ENCODE assay signal across 23 cellular contexts in the genomic region with DNA sequence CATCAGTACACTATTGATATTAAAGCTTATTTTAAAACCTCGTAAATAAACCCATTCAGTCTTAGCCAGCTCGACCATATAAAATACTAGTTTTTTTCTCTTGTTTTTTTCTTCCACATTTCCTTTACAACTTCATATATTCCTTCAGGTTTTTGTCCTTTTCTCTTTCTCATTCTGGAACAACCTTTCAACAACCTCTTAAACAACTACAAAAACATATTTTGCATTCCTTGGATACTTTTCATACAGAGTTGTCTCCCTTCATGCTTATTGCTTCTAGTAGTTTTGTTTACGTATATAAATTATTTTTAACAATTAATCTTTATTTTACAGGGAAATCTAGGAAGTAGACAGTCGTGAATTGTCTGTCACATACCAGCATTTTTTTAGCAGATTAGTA. TPM values are rescaled to one million over a fixed set of nuclear protein-coding genes. Genes with fewer than 3 reads are reported as not detected.
A peak's percentile ranks its signal among the peaks of the same experiment; 100 is the strongest.
DNase-seq lines count a peak whose midpoint lies in the region; ATAC-seq, FAIRE-seq and TF ChIP-seq lines count a peak whose summit lies in the region.
"Had no signal": no experiment of that assay in that cellular context is flagged by ENCODE, and none has a peak within 500 bp of the region (broad histone marks: within the 10 kb centered on the region; RNA-seq: fewer than 3 reads in every experiment).

No MANE protein-coding gene starts in this region.

- H3K9me1 ChIP-seq in IMR-90 (ENCODE audit: insufficient read depth, low read length), result no peaks in the 10 kb centered on the region; the same call in 1 of the 2 replicates

- intact Hi-C loops in IMR-90 (cut with micrococcal nuclease), result no loop called here
- intact Hi-C loops in activated CD4-positive, alpha-beta T cell treated with anti-CD3 and anti-CD28 coated beads, Interleukin-2, amount 10 ng/mL, durations not matched to agents 24 days and 14 days (cut with micrococcal nuclease), result no loop called here

- H3K27me3 Mint-ChIP-seq in nephron progenitor cell (ENCODE audit: low read depth, poor library complexity), result no peaks in the 10 kb centered on the region
- no peaks in the 10 kb centered on the region for H3K27me3 Mint-ChIP-seq in activated CD4-positive, alpha-beta T cell treated with anti-CD3 and anti-CD28 coated beads, Interleukin-2, amount 10 ng/mL, durations not matched to agents 24 days and 14 days
- H3K27me3 Mint-ChIP-seq: brain; stimulated activated naive CD8-positive, alpha-beta T cell treated with anti-CD3 and anti-CD28 coated beads, Interleukin-15, Interleukin-2, amounts not matched to agents 100 ng/mL and 50 ng/mL, for 24 hours had no signal

- H3K14ac ChIP-seq in IMR-90 (replicated peaks; ENCODE audit: low read depth, low read length), result no peak overlapping the region

- no peak overlapping the region for H3K56ac ChIP-seq in IMR-90 (ENCODE audit: extremely low read depth, insufficient read depth, low read length)

- no peak overlapping the region for H3K9ac ChIP-seq in IMR-90 (ENCODE audit: low read depth, low read length)
- H3K9ac ChIP-seq: parathyroid adenoma had no signal

- POLR2A ChIA-PET in IMR-90 (lab: Charles Lee; ENCODE audit: unreplicated experiment), result no interaction called here

- peak overlapping the region; percentile 47 for H2BK5ac ChIP-seq in IMR-90 (ENCODE audit: low read depth, low read length, poor library complexity, severe bottlenecking)

- no peak overlapping the region for H2BK20ac ChIP-seq in IMR-90 (ENCODE audit: low read depth, low read length)

- H3K4ac ChIP-seq in IMR-90 (ENCODE audit: low read depth, low read length), result no peak overlapping the region

- H3K36me3 ChIP-seq in IMR-90 (ENCODE audit: control insufficient read depth, insufficient read depth, low read length), result no peaks in the 10 kb centered on the region
- H3K36me3 ChIP-seq: adrenal gland, gastroesophageal sphincter had no signal

- no peaks in the 10 kb centered on the region for H3K9me3 ChIP-seq in IMR-90 (ENCODE audit: control insufficient read depth, insufficient read depth, low read length)
- H3K9me3 ChIP-seq: adrenal gland, gastroesophageal sphincter, testis had no signal

- H3K4me3 Mint-ChIP-seq in nephron progenitor cell, result no peak overlapping the region
- H3K4me3 Mint-ChIP-seq in activated CD4-positive, alpha-beta T cell treated with anti-CD3 and anti-CD28 coated beads, Interleukin-2, amount 10 ng/mL, durations not matched to agents 24 days and 14 days, result no peak overlapping the region
- H3K4me3 Mint-ChIP-seq: brain; CD14-positive monocyte; neural crest cell; stimulated activated naive CD8-positive, alpha-beta T cell treated with anti-CD3 and anti-CD28 coated beads, Interleukin-15, Interleukin-2, amounts not matched to agents 100 ng/mL and 50 ng/mL, for 24 hours had no signal

- no TSS peak for BruUV-seq in IMR-90 (replicated peaks; lab: Mats Ljungman, UMichigan)

- dilution Hi-C loops in IMR-90 (cut with HindIII; ENCODE audit: low sequenced_read_pairs, unreplicated experiment), result no loop called here

- peak overlapping the region; percentile 44 for H3K27ac Mint-ChIP-seq in nephron progenitor cell
- H3K27ac Mint-ChIP-seq in activated CD4-positive, alpha-beta T cell treated with anti-CD3 and anti-CD28 coated beads, Interleukin-2, amount 10 ng/mL, durations not matched to agents 24 days and 14 days, result no peak overlapping the region
- H3K27ac Mint-ChIP-seq: stimulated activated naive CD8-positive, alpha-beta T cell treated with anti-CD3 and anti-CD28 coated beads, Interleukin-15, Interleukin-2, amounts not matched to agents 100 ng/mL and 50 ng/mL, for 24 hours had no signal

- H3K36me3 Mint-ChIP-seq in nephron progenitor cell (ENCODE audit: low read depth), result peaks cover 24% of the 10 kb centered on the region
- no peaks in the 10 kb centered on the region for H3K36me3 Mint-ChIP-seq in activated CD4-positive, alpha-beta T cell treated with anti-CD3 and anti-CD28 coated beads, Interleukin-2, amount 10 ng/mL, durations not matched to agents 24 days and 14 days (ENCODE audit: low read depth)

- H3K4me1 Mint-ChIP-seq in nephron progenitor cell, result peaks cover 44% of the 10 kb centered on the region
- H3K4me1 Mint-ChIP-seq in activated CD4-positive, alpha-beta T cell treated with anti-CD3 and anti-CD28 coated beads, Interleukin-2, amount 10 ng/mL, durations not matched to agents 24 days and 14 days, result peaks cover 6% of the 10 kb centered on the region

- peaks cover 11% of the 10 kb centered on the region for H3K9me3 Mint-ChIP-seq in nephron progenitor cell
- H3K9me3 Mint-ChIP-seq in activated CD4-positive, alpha-beta T cell treated with anti-CD3 and anti-CD28 coated beads, Interleukin-2, amount 10 ng/mL, durations not matched to agents 24 days and 14 days, result no peaks in the 10 kb centered on the region

- CTCF ChIA-PET in IMR-90 (lab: Yijun Ruan, JAX), result no interaction called here

- H4K20me1 ChIP-seq in IMR-90 (ENCODE audit: insufficient read depth, low read length), result no peaks in the 10 kb centered on the region

- H2BK120ac ChIP-seq in IMR-90 (ENCODE audit: low read depth, low read length), result no peak overlapping the region

- no peak for TF ChIP-seq CTCF in IMR-90 (conservative IDR thresholded peaks at IDR 0.05; ENCODE audit: low read depth, low read length)
- no peak for TF ChIP-seq CTCF in cardiac fibroblast (IDR thresholded peaks at IDR 0.05; ENCODE audit: low read depth, low read length)
- no peak for TF ChIP-seq CTCF in nephron progenitor cell (IDR thresholded peaks at IDR 0.05)

- FAIRE-seq in G401.6 (lab: Jason Lieb, UNC), result peak; percentile 89

- H4K91ac ChIP-seq in IMR-90 (ENCODE audit: insufficient read depth, low read depth, low read length), result no peak overlapping the region

- no peak overlapping the region for H3K18ac ChIP-seq in IMR-90 (ENCODE audit: low read depth, low read length)

- no peak overlapping the region for H4K5ac ChIP-seq in IMR-90 (ENCODE audit: low read depth, low read length)

- WGBS in IMR-90 (ENCODE audit: extremely low coverage in 2 of 2, insufficient read length in 1 of 2), 2 experiments, result 100% methylated on average over 1 of the region's 4 CpGs; no CpG with 5 or more reads in 1 of the 2 experiments

- H3K27me3 ChIP-seq in IMR-90 (ENCODE audit: control insufficient read depth, insufficient read depth, low read length), result no peaks in the 10 kb centered on the region
- H3K27me3 ChIP-seq: adrenal gland, gastroesophageal sphincter, hepatocyte, testis had no signal

- TF ChIP-seq RAD21 in IMR-90 (IDR thresholded peaks at IDR 0.05; ENCODE audit: low read length), result no peak

- peaks cover 12% of the 10 kb centered on the region for H3K4me1 ChIP-seq in IMR-90 (ENCODE audit: control insufficient read depth, insufficient read depth, low read length)
- H3K4me1 ChIP-seq: parathyroid adenoma had no signal

- H3K4me2 ChIP-seq in IMR-90 (ENCODE audit: low read depth, low read length), result peak overlapping the region; percentile 67
- H3K4me2 ChIP-seq: hepatocyte had no signal

- H2AK5ac ChIP-seq in IMR-90 (ENCODE audit: low read depth, low read length), result no peak overlapping the region

- H2AFZ ChIP-seq in IMR-90 (replicated peaks; ENCODE audit: low read length, poor library complexity), result no peak overlapping the region
- H2AFZ ChIP-seq: hepatocyte, parathyroid adenoma had no signal

- H3K4me3 ChIP-seq in IMR-90 (ENCODE audit: insufficient read depth, low read depth, low read length), result no peak overlapping the region
- no peak overlapping the region for H3K4me3 ChIP-seq in cardiac fibroblast (replicated peaks in 1 of 2; ENCODE audit: low read depth in 2 of 2, low read length in 2 of 2)
- H3K4me3 ChIP-seq: adrenal gland, gastroesophageal sphincter, hepatocyte, testis had no signal

- TF ChIP-seq POLR2A in IMR-90 (IDR thresholded peaks at IDR 0.05; ENCODE audit: low read depth, low read length), result no peak

- H3K79me1 ChIP-seq in IMR-90 (ENCODE audit: low read depth in 1 of 2, low read length in 2 of 2), result peaks cover 5 to 15% of the 10 kb centered on the region in 2 experiments; a peak in 3 of 4 replicates

- in situ Hi-C loops in IMR-90 (cut with MboI; ENCODE audit: low sequenced_read_pairs), result no loop called here

- no peak overlapping the region for H2AK9ac ChIP-seq in IMR-90 (replicated peaks; ENCODE audit: low read depth, low read length, poor library complexity)

- no peak overlapping the region for H2BK15ac ChIP-seq in IMR-90 (ENCODE audit: low read depth, low read length)

- no peak overlapping the region for H3K23ac ChIP-seq in IMR-90 (ENCODE audit: low read depth, low read length)

- no peak overlapping the region for H4K8ac ChIP-seq in IMR-90 (ENCODE audit: low read depth in 2 of 2, low read length in 2 of 2)

- peak; percentile 70 for ATAC-seq in IMR-90 (ENCODE audit: low read depth)
- ATAC-seq in HG02588 (IDR thresholded peaks at IDR 0.05; ENCODE audit: unreplicated experiment), result no peak
- ATAC-seq: gastroesophageal sphincter, left cardiac atrium had no signal

- no peak overlapping the region for H3K27ac ChIP-seq in IMR-90 (ENCODE audit: insufficient read depth, low read length)
- H3K27ac ChIP-seq: adrenal gland, gastroesophageal sphincter, hepatocyte, parathyroid adenoma, testis had no signal

- DNase-seq in IMR-90, result peak; percentile 13
- peak; percentile 16 to 58 for DNase-seq in cardiac fibroblast (ENCODE audit: low read depth in 2 of 2)
- DNase-seq in nephron progenitor cell, result no peak
- DNase-seq in effector CD8-positive, alpha-beta T cell (lab: John Stamatoyannopoulos, UW), result no peak
- no peak for DNase-seq in activated CD4-positive, alpha-beta T cell treated with anti-CD3 and anti-CD28 coated beads, Interleukin-2, amount 10 ng/mL, durations not matched to agents 24 days and 14 days
- DNase-seq in T-helper 9 cell, result no peak
- DNase-seq: activated CD4-positive, alpha-beta T cell treated with anti-CD3 and anti-CD28 coated beads, Interleukin-2, amount 50 U/mL, for 4 hours; activated T-cell treated with anti-CD3 and anti-CD28 coated beads, Interleukin-2, amount 50 U/mL, for 48 hours; adrenal gland; Calu3; DMS79 treated with DMSO at 0.1 percent for 48 hours; left cardiac atrium; stimulated activated CD4-positive, alpha-beta T cell treated with anti-CD3 and anti-CD28 coated beads, Interleukin-1b, Interleukin-23, amount 100 ng/mL, for 48 hours; testis had no signal

TF ChIP-seq in IMR-90, 13 proteins besides CTCF, POLR2A, EP300 and RAD21 (continues in another document):
- no peak for TF ChIP-seq MXI1 (IDR thresholded peaks at IDR 0.05; ENCODE audit: borderline replicate concordance, low read depth, low read length)
- TF ChIP-seq CHD1 (IDR thresholded peaks at IDR 0.05; ENCODE audit: low read depth, low read length), result no peak

RNA-seq across cellular contexts. Expression of gene COMMD1, which starts 41.2 kb away (rescaled TPM):
- 45.8 and 60.4 TPM in 2 replicates for total RNA-seq in IMR-90 (2012; rRNA removed)
- polyA plus RNA-seq in IMR-90 (2012; rRNA removed), result 41.2 and 42.8 TPM in 2 replicates
- 43.9 and 55.6 TPM in 2 replicates for polyA plus RNA-seq in IMR-90 (2012; cell fraction: cytosol; rRNA removed)
- 18.0 and 27.4 TPM in 2 replicates for polyA plus RNA-seq in IMR-90 (2012; cell fraction: nucleus; rRNA removed; ENCODE audit: low replicate concordance)
- 27.2 and 27.6 TPM in 2 replicates for total RNA-seq in activated CD4-positive, alpha-beta T cell treated with anti-CD3 and anti-CD28 coated beads, Interleukin-2, amount 10 ng/mL, durations not matched to agents 24 days and 14 days

RNA-seq across cellular contexts. Expression of gene CCT4, which starts 58.2 kb away (rescaled TPM):
- total RNA-seq in IMR-90 (2012; rRNA removed), result 187 and 233 TPM in 2 replicates
- polyA plus RNA-seq in IMR-90 (2012; rRNA removed), result 86.3 and 94.4 TPM in 2 replicates
- 32.7 and 49.8 TPM in 2 replicates for polyA plus RNA-seq in IMR-90 (2012; cell fraction: cytosol; rRNA removed)
- polyA plus RNA-seq in IMR-90 (2012; cell fraction: nucleus; rRNA removed; ENCODE audit: low replicate concordance), result 12.2 and 48.0 TPM in 2 replicates
- 398 and 407 TPM in 2 replicates for total RNA-seq in activated CD4-positive, alpha-beta T cell treated with anti-CD3 and anti-CD28 coated beads, Interleukin-2, amount 10 ng/mL, durations not matched to agents 24 days and 14 days

Comparison
In these comparisons a context has a peak if more than half of its experiments do, and no peak if none do; other contexts are left out.
1. DNase-seq: peak in IMR-90 (single experiment) and cardiac fibroblast (2 of 2); none in nephron progenitor cell (single experiment), effector CD8-positive, alpha-beta T cell (single experiment), activated CD4-positive, alpha-beta T cell treated with anti-CD3 and anti-CD28 coated beads, Interleukin-2, amount 10 ng/mL, durations not matched to agents 24 days and 14 days (single experiment) and T-helper 9 cell (single experiment).